In genomic region chr16:68200120-68200783, GRCh38 we compare ENCODE assay signal across 10 cellular contexts. TPM values are rescaled to one million over a fixed set of nuclear protein-coding genes. Genes with fewer than 3 reads are reported as not detected.
DNase-seq lines count a peak whose midpoint lies in the region; ATAC-seq and TF ChIP-seq lines count a peak whose summit lies in the region.
"Had no signal": no experiment of that assay in that cellular context is flagged by ENCODE, and none has a peak within 500 bp of the region (broad histone marks: within the 10 kb centered on the region; RNA-seq: fewer than 3 reads in every experiment).

No MANE protein-coding gene starts in this region.

- no peak overlapping the region for H2BK15ac ChIP-seq in mesenchymal stem cell (ENCODE audit: low read depth, poor library complexity, severe bottlenecking)

- no peak overlapping the region for H2BK120ac ChIP-seq in mesenchymal stem cell (ENCODE audit: low read depth, low read length)

- no peak overlapping the region for H2BK12ac ChIP-seq in mesenchymal stem cell (ENCODE audit: low read length in 2 of 2)

- no peak overlapping the region for H2BK5ac ChIP-seq in mesenchymal stem cell (ENCODE audit: low read depth, low read length, poor library complexity, severe bottlenecking)

- no peak for ATAC-seq in CD4-positive, alpha-beta T cell (ENCODE audit: poor library complexity)
- ATAC-seq in HG03196 (IDR thresholded peaks at IDR 0.05; ENCODE audit: unreplicated experiment) (peak; percentile 59), GM21381 (IDR thresholded peaks at IDR 0.05; ENCODE audit: unreplicated experiment) (no peak), GM21825 (IDR thresholded peaks at IDR 0.05; ENCODE audit: unreplicated experiment) (no peak), HG03565 (IDR thresholded peaks at IDR 0.05; ENCODE audit: unreplicated experiment) (no peak)

- peaks cover 27% of the 10 kb centered on the region for H3K36me3 Mint-ChIP-seq in CD4-positive, alpha-beta T cell (ENCODE audit: low read depth)

- H3K79me1 ChIP-seq in mesenchymal stem cell (replicated peaks; ENCODE audit: low read length, poor library complexity, severe bottlenecking) = peaks cover 13% of the 10 kb centered on the region

- no peak overlapping the region for H3K9ac ChIP-seq in mesenchymal stem cell (ENCODE audit: low read length)

- H3K4me1 ChIP-seq in mesenchymal stem cell (ENCODE audit: control insufficient read depth, insufficient read depth, low read depth, low read length) = peaks cover 1% of the 10 kb centered on the region
- H3K4me1 ChIP-seq: colonic mucosa had no signal

- H3K9me3 ChIP-seq in CD4-positive, alpha-beta T cell (ENCODE audit: control insufficient read depth, low read length) = no peaks in the 10 kb centered on the region
- H3K9me3 ChIP-seq in mesenchymal stem cell (ENCODE audit: control insufficient read depth, low read length) = no peaks in the 10 kb centered on the region
- H3K9me3 ChIP-seq: colonic mucosa had no signal

- no peak overlapping the region for H3K18ac ChIP-seq in mesenchymal stem cell (ENCODE audit: low read depth in 1 of 2, low read length in 2 of 2)

- DNase-seq in CD4-positive, alpha-beta T cell = no peak
- DNase-seq in amniotic epithelial cell (ENCODE audit: low read depth) (peak; percentile 34), mesenchymal stem cell (peak; percentile 48), D341Med (ENCODE audit: low spot score) (no peak)
- DNase-seq: colonic mucosa, Kasumi-1 had no signal

- no peaks in the 10 kb centered on the region for H3K27me3 Mint-ChIP-seq in CD4-positive, alpha-beta T cell

- no peaks in the 10 kb centered on the region for H3K9me3 Mint-ChIP-seq in CD4-positive, alpha-beta T cell

- no peak overlapping the region for H2AK5ac ChIP-seq in mesenchymal stem cell (ENCODE audit: low read length, severe bottlenecking)

- H3K23ac ChIP-seq in mesenchymal stem cell (ENCODE audit: low read length in 2 of 2) = no peak overlapping the region

- no peaks in the 10 kb centered on the region for H3K36me3 ChIP-seq in mesenchymal stem cell (ENCODE audit: control insufficient read depth in 1 of 2, insufficient read depth in 2 of 2, low read depth in 1 of 2, low read length in 2 of 2)
- H3K36me3 ChIP-seq: colonic mucosa had no signal

- no peak overlapping the region for H3K4me3 Mint-ChIP-seq in CD4-positive, alpha-beta T cell

- 64% methylated on average over 3 of the region's 3 CpGs for whole genome bisulfite sequencing in mesenchymal stem cell

- CTCF ChIA-PET in CD4-positive, alpha-beta T cell (lab: Charles Lee) = interaction anchor here (0.8 to 1.3 kb wide), 3 partner anchors 14 to 384 kb away, joined by 3 read pairs; no protein-coding TSS in a partner anchor

- no peak overlapping the region for H3K4ac ChIP-seq in mesenchymal stem cell (ENCODE audit: low read depth in 1 of 2, low read length in 2 of 2)

- H3K27ac ChIP-seq in CD4-positive, alpha-beta T cell (ENCODE audit: low read depth, low read length) = no peak overlapping the region
- no peak overlapping the region for H3K27ac ChIP-seq in mesenchymal stem cell (ENCODE audit: low read length, poor library complexity, severe bottlenecking)
- H3K27ac ChIP-seq: colonic mucosa had no signal

- no peak for TF ChIP-seq CTCF in CD4-positive, alpha-beta T cell (IDR thresholded peaks at IDR 0.05)

- no peak overlapping the region for H4K8ac ChIP-seq in mesenchymal stem cell (ENCODE audit: low read length)

- no peak overlapping the region for H2AFZ ChIP-seq in mesenchymal stem cell (ENCODE audit: low read depth, low read length)

- no peaks in the 10 kb centered on the region for H3K27me3 ChIP-seq in CD4-positive, alpha-beta T cell (ENCODE audit: control insufficient read depth, insufficient read depth, low read length)
- no peaks in the 10 kb centered on the region for H3K27me3 ChIP-seq in mesenchymal stem cell (ENCODE audit: control insufficient read depth in 1 of 2, insufficient read depth in 1 of 2, low read length in 2 of 2)
- H3K27me3 ChIP-seq: colonic mucosa had no signal

- intact Hi-C loops in CD4-positive, alpha-beta T cell (cut with DNase I, micrococcal nuclease) = no loop called here

- H3K27ac Mint-ChIP-seq in CD4-positive, alpha-beta T cell = peak overlapping the region; percentile 5

- no peak overlapping the region for H3K14ac ChIP-seq in mesenchymal stem cell (ENCODE audit: low read length in 2 of 2)

- no peak overlapping the region for H4K91ac ChIP-seq in mesenchymal stem cell (ENCODE audit: low read length)

- POLR2A ChIA-PET in CD4-positive, alpha-beta T cell (lab: Charles Lee) = no interaction called here

- H3K4me3 ChIP-seq in mesenchymal stem cell (ENCODE audit: insufficient read depth in 1 of 2, low read depth in 1 of 2, low read length in 2 of 2) = no peak overlapping the region
- H3K4me3 ChIP-seq: colonic mucosa had no signal

- peaks cover 19% of the 10 kb centered on the region for H3K4me1 Mint-ChIP-seq in CD4-positive, alpha-beta T cell (ENCODE audit: low read depth)

- H3K4me2 ChIP-seq in mesenchymal stem cell (ENCODE audit: low read length, poor library complexity, severe bottlenecking) = no peak overlapping the region

RNA-seq across cellular contexts. Expression of gene ESRP2, which starts 35.7 kb away (rescaled TPM):
- not detected for total RNA-seq in CD4-positive, alpha-beta T cell
- 0.04 TPM for polyA plus RNA-seq in mesenchymal stem cell (2013, experiment 1 of 2)
- 0.03 TPM for polyA plus RNA-seq in mesenchymal stem cell (2013, experiment 2 of 2)

RNA-seq across cellular contexts. Expression of gene PLA2G15, which starts 44.9 kb away (rescaled TPM):
- 1 to 10 TPM; 4.3 to 4.7 TPM for total RNA-seq in CD4-positive, alpha-beta T cell
- 26.1 TPM for polyA plus RNA-seq in mesenchymal stem cell (2013, experiment 1 of 2)
- 25.9 TPM for polyA plus RNA-seq in mesenchymal stem cell (2013, experiment 2 of 2)

Comparison
In these comparisons a context has a peak if more than half of its experiments do, and no peak if none do; other contexts are left out.
1. DNase-seq: peak in amniotic epithelial cell (single experiment) and mesenchymal stem cell (single experiment); none in CD4-positive, alpha-beta T cell (0 of 10) and D341Med (single experiment).